Comparison of ENCODE assay signal across 7 cellular contexts in genomic region chr19:55461974-55462628, GRCh38. TPM values are rescaled to one million over a fixed set of nuclear protein-coding genes. Genes with fewer than 3 reads are reported as not detected.
DNase-seq lines count a peak whose midpoint lies in the region; ATAC-seq and TF ChIP-seq lines count a peak whose summit lies in the region.

No MANE protein-coding gene starts in this region.

- DNase-seq in GM03348 (ENCODE audit: low spot score) (peak; percentile 58), MV-4-11 (lab: John Stamatoyannopoulos, UW) (peak; percentile 57), mucosa of descending colon (no peak)
- no peak for DNase-seq in central memory CD8-positive, alpha-beta T cell (ENCODE audit: low spot score in 2 of 2)

- H3K4me3 ChIP-seq in mucosa of descending colon, result peak overlapping the region; percentile 25

- no peak for ATAC-seq in central memory CD8-positive, alpha-beta T cell (replicated peaks; ENCODE audit: extremely low read depth, poor library complexity, severe bottlenecking)
- ATAC-seq in mucosa of descending colon (peak; percentile 22), GM21737 (IDR thresholded peaks at IDR 0.05; ENCODE audit: unreplicated experiment) (no peak), HG02623 (IDR thresholded peaks at IDR 0.05; ENCODE audit: unreplicated experiment) (no peak), HG03442 (IDR thresholded peaks at IDR 0.05; ENCODE audit: unreplicated experiment) (no peak)

- intact Hi-C loops in mucosa of descending colon (cut with DNase I, micrococcal nuclease), result no loop called here

- peaks cover 6% of the 10 kb centered on the region for H3K36me3 Mint-ChIP-seq in central memory CD8-positive, alpha-beta T cell (ENCODE audit: insufficient read depth)

- H3K27ac Mint-ChIP-seq in central memory CD8-positive, alpha-beta T cell (ENCODE audit: low read depth), result peak overlapping the region; percentile 86

- no peaks in the 10 kb centered on the region for H3K9me3 ChIP-seq in mucosa of descending colon

- no peak for TF ChIP-seq CTCF in mucosa of descending colon (IDR thresholded peaks at IDR 0.05)

- peaks cover 25% of the 10 kb centered on the region for H3K4me1 Mint-ChIP-seq in central memory CD8-positive, alpha-beta T cell

- H3K9me3 Mint-ChIP-seq in central memory CD8-positive, alpha-beta T cell, result no peaks in the 10 kb centered on the region

- H3K4me1 ChIP-seq in mucosa of descending colon (ENCODE audit: low read depth), result peaks cover 10% of the 10 kb centered on the region

- H3K4me3 Mint-ChIP-seq in central memory CD8-positive, alpha-beta T cell, result peak overlapping the region; percentile 87

- peaks cover 4% of the 10 kb centered on the region for H3K36me3 ChIP-seq in mucosa of descending colon (ENCODE audit: low read depth)

- no peaks in the 10 kb centered on the region for H3K27me3 Mint-ChIP-seq in central memory CD8-positive, alpha-beta T cell

RNA-seq across cellular contexts. Expression of gene ISOC2, which starts 0.7 kb away (rescaled TPM):
- total RNA-seq in mucosa of descending colon, result 10 to 100 TPM; 65.8 to 88.4 (median 86.9) TPM

RNA-seq across cellular contexts. Expression of gene C19orf85, which starts 2.5 kb away (rescaled TPM):
- not detected for total RNA-seq in mucosa of descending colon

RNA-seq across cellular contexts. Expression of gene ZNF628, which starts 14.3 kb away (rescaled TPM):
- 10 to 100 TPM in 1 of 3 donors, 1 to 10 TPM in 2; 6.8 to 11.1 (median 7.9) TPM for total RNA-seq in mucosa of descending colon

RNA-seq across cellular contexts. Expression of gene SHISA7, which starts 19.0 kb away (rescaled TPM):
- under 1 TPM in 1 of 3 donors, not detected in 2; 0.35 TPM for total RNA-seq in mucosa of descending colon

RNA-seq across cellular contexts. Expression of gene NAT14, which starts 22.9 kb away (rescaled TPM):
- 10 to 100 TPM in 1 of 3 donors, 1 to 10 TPM in 2; 3.9 to 21.7 (median 5.5) TPM for total RNA-seq in mucosa of descending colon

Comparison
In these comparisons a context has a peak if more than half of its experiments do, and no peak if none do; other contexts are left out.
1. DNase-seq: peak in GM03348 (single experiment) and MV-4-11 (single experiment); none in central memory CD8-positive, alpha-beta T cell (0 of 2) and mucosa of descending colon (0 of 3).